29 cellular contexts compared by ENCODE assay signal in the genomic region with DNA sequence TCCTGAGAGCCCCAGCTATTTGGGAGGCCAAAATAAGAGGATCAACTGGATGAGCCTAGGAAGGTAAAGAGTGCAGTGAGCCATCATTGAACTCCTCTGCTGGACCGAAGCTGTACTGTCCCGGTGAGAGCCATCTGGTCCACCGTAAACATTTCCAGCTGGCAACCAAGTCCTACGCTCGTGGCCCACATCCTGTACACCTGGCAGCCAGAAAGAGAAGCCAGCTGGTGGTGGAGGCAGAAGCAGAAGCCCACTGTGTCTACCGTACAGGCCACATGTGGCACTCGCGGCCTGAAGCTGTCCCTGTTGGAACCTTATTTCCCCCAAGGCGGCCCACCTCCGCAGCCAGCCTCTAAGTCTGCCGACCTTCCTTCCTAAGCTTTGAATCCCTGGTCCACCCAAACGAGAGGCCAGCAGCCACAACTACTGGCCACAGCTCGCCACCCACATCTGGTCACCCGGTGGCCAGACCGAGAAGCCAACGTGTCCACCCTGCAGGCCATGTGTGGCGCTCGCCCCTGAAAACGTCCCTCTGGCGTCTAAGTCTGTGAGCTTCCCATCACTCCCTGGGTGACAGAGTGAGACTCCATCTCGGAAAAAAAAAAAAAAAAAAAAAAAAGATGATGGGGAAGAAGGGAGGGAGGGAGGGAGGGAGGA. TPM values are rescaled to one million over a fixed set of nuclear protein-coding genes. Genes with fewer than 3 reads are reported as not detected.
DNase-seq lines count a peak whose midpoint lies in the region; FAIRE-seq and TF ChIP-seq lines count a peak whose summit lies in the region.
"Had no signal": no experiment of that assay in that cellular context is flagged by ENCODE, and none has a peak within 500 bp of the region (broad histone marks: within the 10 kb centered on the region; RNA-seq: fewer than 3 reads in every experiment).

No MANE protein-coding gene starts in this region.

- no peaks in the 10 kb centered on the region for H3K36me3 ChIP-seq in effector memory CD4-positive, alpha-beta T cell (ENCODE audit: control insufficient read depth, insufficient read depth, low read length)
- H3K36me3 ChIP-seq: esophagus squamous epithelium, gastrocnemius medialis, ovary, SJSA1 had no signal

- FAIRE-seq in GM12891 (lab: Jason Lieb, UNC) = no peak
- FAIRE-seq in RCC 7860 (lab: Jason Lieb, UNC) = no peak
- FAIRE-seq: astrocyte had no signal

- H3K4me1 ChIP-seq in effector memory CD4-positive, alpha-beta T cell (ENCODE audit: control insufficient read depth, insufficient read depth, low read length, poor library complexity, severe bottlenecking) = no peaks in the 10 kb centered on the region
- H3K4me1 ChIP-seq: esophagus squamous epithelium, gastrocnemius medialis, SJSA1 had no signal

- H3K36me3 Mint-ChIP-seq in nephron progenitor cell (ENCODE audit: low read depth) = peaks cover 69% of the 10 kb centered on the region
- H3K36me3 Mint-ChIP-seq: CD14-positive monocyte, natural killer cell had no signal

- TF ChIP-seq CTCF in nephron progenitor cell (IDR thresholded peaks at IDR 0.05) = no peak

- no peak overlapping the region for H3K4me3 ChIP-seq in effector memory CD4-positive, alpha-beta T cell (ENCODE audit: insufficient read depth, low read depth, low read length, poor library complexity, severe bottlenecking)
- H3K4me3 ChIP-seq: esophagus squamous epithelium, gastrocnemius medialis, ovary, SJSA1 had no signal

- peaks cover 16% of the 10 kb centered on the region for H3K9me3 Mint-ChIP-seq in nephron progenitor cell
- H3K9me3 Mint-ChIP-seq: effector memory CD8-positive, alpha-beta T cell; natural killer cell had no signal

- no peak overlapping the region for H3K4me3 Mint-ChIP-seq in nephron progenitor cell
- H3K4me3 Mint-ChIP-seq: activated T-helper 1 cell treated with anti-CD3 and anti-CD28 coated beads, Interleukin-12 subunit alpha, Interleukin-12 subunit beta, Interleukin-2, Interleukin-4 antibody, amounts not matched to agents 30 ng/mL and 10 ng/mL and 1 ng/mL, durations not matched to agents 14 hours and 24 hours and 36 hours; CD14-positive monocyte; effector memory CD8-positive, alpha-beta T cell; natural killer cell; T-helper 17 cell had no signal

- no peaks in the 10 kb centered on the region for H3K27me3 Mint-ChIP-seq in nephron progenitor cell (ENCODE audit: low read depth, poor library complexity)

- H3K27me3 ChIP-seq in effector memory CD4-positive, alpha-beta T cell (replicated peaks; ENCODE audit: control insufficient read depth, insufficient read depth, low read length, poor library complexity, severe bottlenecking) = no peaks in the 10 kb centered on the region
- H3K27me3 ChIP-seq: gastrocnemius medialis, ovary, SJSA1 had no signal

- peaks cover 19% of the 10 kb centered on the region for H3K4me1 Mint-ChIP-seq in nephron progenitor cell
- H3K4me1 Mint-ChIP-seq: CD14-positive monocyte, natural killer cell, T-helper 17 cell had no signal

- DNase-seq in DMS 273 (lab: John Stamatoyannopoulos, UW; ENCODE audit: unreplicated experiment) = peak; percentile 92
- peak; percentile 18 for DNase-seq in NCI-H146 treated with DMSO at 0.1 percent for 48 hours (lab: John Stamatoyannopoulos, UW; ENCODE audit: unreplicated experiment)
- DNase-seq in cerebellar nuclear complex (lab: John Stamatoyannopoulos, UW) = peak; percentile 68 to 71
- no peak for DNase-seq in nephron progenitor cell
- DNase-seq in GM12891 (ENCODE audit: insufficient read length, low spot score) = no peak
- DNase-seq in RCC 7860 (ENCODE audit: low spot score) = no peak
- no peak for DNase-seq in effector memory CD4-positive, alpha-beta T cell
- DNase-seq: activated CD4-positive, alpha-beta T cell treated with anti-CD3 and anti-CD28 coated beads for 48 hours; central memory CD4-positive, alpha-beta T cell; DMS153; effector memory CD8-positive, alpha-beta T cell; esophagus squamous epithelium; gastrocnemius medialis; KBM-7; kidney glomerular epithelial cell; mesenchymal stem cell; MM.1S; natural killer cell; NCI-H1436; NCI-H748 treated with DMSO at 0.1 percent for 48 hours; ovary; PC-3; right cardiac atrium; T-helper 17 cell had no signal

- H3K27ac Mint-ChIP-seq in nephron progenitor cell = peak overlapping the region; percentile 72
- H3K27ac Mint-ChIP-seq: activated naive CD4-positive, alpha-beta T cell treated with anti-CD3 and anti-CD28 coated beads, Interleukin-2, amount 50 U/mL, for 72 hours; activated T-helper 1 cell treated with anti-CD3 and anti-CD28 coated beads, Interleukin-12 subunit alpha, Interleukin-12 subunit beta, Interleukin-2, Interleukin-4 antibody, amounts not matched to agents 30 ng/mL and 10 ng/mL and 1 ng/mL, durations not matched to agents 14 hours and 24 hours and 36 hours; CD14-positive monocyte; effector memory CD8-positive, alpha-beta T cell; natural killer cell; T-helper 17 cell had no signal

- no peak for TF ChIP-seq POLR2A in GM12891 (IDR thresholded peaks at IDR 0.05; ENCODE audit: low read depth, low read length)

- no peaks in the 10 kb centered on the region for H3K9me3 ChIP-seq in effector memory CD4-positive, alpha-beta T cell (ENCODE audit: control insufficient read depth, low read length)
- H3K9me3 ChIP-seq: esophagus squamous epithelium, gastrocnemius medialis, ovary had no signal

- H3K27ac ChIP-seq in effector memory CD4-positive, alpha-beta T cell (ENCODE audit: insufficient read depth, low read length, poor library complexity, severe bottlenecking) = no peak overlapping the region
- H3K27ac ChIP-seq: esophagus squamous epithelium, gastrocnemius medialis, ovary, SJSA1 had no signal

TF ChIP-seq in GM12891, 5 proteins besides CTCF, POLR2A, EP300 and RAD21:
- no peak for TF ChIP-seq PAX5 (IDR thresholded peaks at IDR 0.05; ENCODE audit: insufficient read depth, low read length, severe bottlenecking)
- TF ChIP-seq TAF1 (IDR thresholded peaks at IDR 0.05; ENCODE audit: low read depth, low read length) = no peak
- TF ChIP-seq POLR2AphosphoS5 (IDR thresholded peaks at IDR 0.05; ENCODE audit: low read depth, low read length) = no peak
- TF ChIP-seq POU2F2 (IDR thresholded peaks at IDR 0.05; ENCODE audit: low read depth, low read length) = no peak
- TF ChIP-seq SPI1 (IDR thresholded peaks at IDR 0.05; ENCODE audit: low read depth, low read length) = no peak

RNA-seq across cellular contexts. Expression of a gene that starts 14.2 kb away (rescaled TPM):
- polyA plus RNA-seq in GM12891 (2012; ENCODE audit: low read depth, missing spikeins) = 5.4 TPM

Comparison
In these comparisons a context has a peak if more than half of its experiments do, and no peak if none do; other contexts are left out.
1. DNase-seq: peak in DMS 273 (single experiment), NCI-H146 treated with DMSO at 0.1 percent for 48 hours (single experiment) and cerebellar nuclear complex (2 of 2); none in nephron progenitor cell (single experiment), GM12891 (single experiment), RCC 7860 (single experiment) and effector memory CD4-positive, alpha-beta T cell (0 of 3).